In the genomic region with DNA sequence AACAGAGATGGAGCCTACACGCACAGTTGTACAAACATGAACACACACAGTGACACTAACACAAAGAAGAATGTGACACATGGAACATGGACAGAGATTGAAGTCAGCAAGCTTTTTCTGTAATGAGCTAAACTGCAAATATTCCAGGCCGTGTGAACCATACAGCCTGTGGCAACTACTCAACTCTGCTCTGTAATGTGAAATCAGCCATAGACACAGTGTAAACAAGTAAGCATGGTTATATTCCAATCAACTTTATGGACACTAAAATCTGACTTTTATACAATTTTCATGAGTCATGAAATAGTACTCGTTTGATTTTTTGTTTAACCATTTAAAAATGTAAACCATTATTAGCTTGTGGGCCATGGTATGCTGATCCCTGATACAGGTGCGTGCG, we compare ENCODE assay signal across 1 cellular context.
TF ChIP-seq lines count a peak whose summit lies in the region.

No MANE protein-coding gene starts in this region.

TF ChIP-seq in H1, 55 proteins besides CTCF, POLR2A, EP300 and RAD21:
- no peak for TF ChIP-seq CBX8 (IDR thresholded peaks at IDR 0.05; ENCODE audit: borderline replicate concordance, low read depth, low read length)
- TF ChIP-seq RNF2 (IDR thresholded peaks at IDR 0.05; ENCODE audit: borderline replicate concordance, low read depth, low read length, missing control alignments, poor library complexity, severe bottlenecking): no peak
- TF ChIP-seq CBX5 (IDR thresholded peaks at IDR 0.05; ENCODE audit: low read depth, low read length): no peak
- no peak for TF ChIP-seq KDM5A (IDR thresholded peaks at IDR 0.05; ENCODE audit: low read length)
- TF ChIP-seq, protein P1, sequence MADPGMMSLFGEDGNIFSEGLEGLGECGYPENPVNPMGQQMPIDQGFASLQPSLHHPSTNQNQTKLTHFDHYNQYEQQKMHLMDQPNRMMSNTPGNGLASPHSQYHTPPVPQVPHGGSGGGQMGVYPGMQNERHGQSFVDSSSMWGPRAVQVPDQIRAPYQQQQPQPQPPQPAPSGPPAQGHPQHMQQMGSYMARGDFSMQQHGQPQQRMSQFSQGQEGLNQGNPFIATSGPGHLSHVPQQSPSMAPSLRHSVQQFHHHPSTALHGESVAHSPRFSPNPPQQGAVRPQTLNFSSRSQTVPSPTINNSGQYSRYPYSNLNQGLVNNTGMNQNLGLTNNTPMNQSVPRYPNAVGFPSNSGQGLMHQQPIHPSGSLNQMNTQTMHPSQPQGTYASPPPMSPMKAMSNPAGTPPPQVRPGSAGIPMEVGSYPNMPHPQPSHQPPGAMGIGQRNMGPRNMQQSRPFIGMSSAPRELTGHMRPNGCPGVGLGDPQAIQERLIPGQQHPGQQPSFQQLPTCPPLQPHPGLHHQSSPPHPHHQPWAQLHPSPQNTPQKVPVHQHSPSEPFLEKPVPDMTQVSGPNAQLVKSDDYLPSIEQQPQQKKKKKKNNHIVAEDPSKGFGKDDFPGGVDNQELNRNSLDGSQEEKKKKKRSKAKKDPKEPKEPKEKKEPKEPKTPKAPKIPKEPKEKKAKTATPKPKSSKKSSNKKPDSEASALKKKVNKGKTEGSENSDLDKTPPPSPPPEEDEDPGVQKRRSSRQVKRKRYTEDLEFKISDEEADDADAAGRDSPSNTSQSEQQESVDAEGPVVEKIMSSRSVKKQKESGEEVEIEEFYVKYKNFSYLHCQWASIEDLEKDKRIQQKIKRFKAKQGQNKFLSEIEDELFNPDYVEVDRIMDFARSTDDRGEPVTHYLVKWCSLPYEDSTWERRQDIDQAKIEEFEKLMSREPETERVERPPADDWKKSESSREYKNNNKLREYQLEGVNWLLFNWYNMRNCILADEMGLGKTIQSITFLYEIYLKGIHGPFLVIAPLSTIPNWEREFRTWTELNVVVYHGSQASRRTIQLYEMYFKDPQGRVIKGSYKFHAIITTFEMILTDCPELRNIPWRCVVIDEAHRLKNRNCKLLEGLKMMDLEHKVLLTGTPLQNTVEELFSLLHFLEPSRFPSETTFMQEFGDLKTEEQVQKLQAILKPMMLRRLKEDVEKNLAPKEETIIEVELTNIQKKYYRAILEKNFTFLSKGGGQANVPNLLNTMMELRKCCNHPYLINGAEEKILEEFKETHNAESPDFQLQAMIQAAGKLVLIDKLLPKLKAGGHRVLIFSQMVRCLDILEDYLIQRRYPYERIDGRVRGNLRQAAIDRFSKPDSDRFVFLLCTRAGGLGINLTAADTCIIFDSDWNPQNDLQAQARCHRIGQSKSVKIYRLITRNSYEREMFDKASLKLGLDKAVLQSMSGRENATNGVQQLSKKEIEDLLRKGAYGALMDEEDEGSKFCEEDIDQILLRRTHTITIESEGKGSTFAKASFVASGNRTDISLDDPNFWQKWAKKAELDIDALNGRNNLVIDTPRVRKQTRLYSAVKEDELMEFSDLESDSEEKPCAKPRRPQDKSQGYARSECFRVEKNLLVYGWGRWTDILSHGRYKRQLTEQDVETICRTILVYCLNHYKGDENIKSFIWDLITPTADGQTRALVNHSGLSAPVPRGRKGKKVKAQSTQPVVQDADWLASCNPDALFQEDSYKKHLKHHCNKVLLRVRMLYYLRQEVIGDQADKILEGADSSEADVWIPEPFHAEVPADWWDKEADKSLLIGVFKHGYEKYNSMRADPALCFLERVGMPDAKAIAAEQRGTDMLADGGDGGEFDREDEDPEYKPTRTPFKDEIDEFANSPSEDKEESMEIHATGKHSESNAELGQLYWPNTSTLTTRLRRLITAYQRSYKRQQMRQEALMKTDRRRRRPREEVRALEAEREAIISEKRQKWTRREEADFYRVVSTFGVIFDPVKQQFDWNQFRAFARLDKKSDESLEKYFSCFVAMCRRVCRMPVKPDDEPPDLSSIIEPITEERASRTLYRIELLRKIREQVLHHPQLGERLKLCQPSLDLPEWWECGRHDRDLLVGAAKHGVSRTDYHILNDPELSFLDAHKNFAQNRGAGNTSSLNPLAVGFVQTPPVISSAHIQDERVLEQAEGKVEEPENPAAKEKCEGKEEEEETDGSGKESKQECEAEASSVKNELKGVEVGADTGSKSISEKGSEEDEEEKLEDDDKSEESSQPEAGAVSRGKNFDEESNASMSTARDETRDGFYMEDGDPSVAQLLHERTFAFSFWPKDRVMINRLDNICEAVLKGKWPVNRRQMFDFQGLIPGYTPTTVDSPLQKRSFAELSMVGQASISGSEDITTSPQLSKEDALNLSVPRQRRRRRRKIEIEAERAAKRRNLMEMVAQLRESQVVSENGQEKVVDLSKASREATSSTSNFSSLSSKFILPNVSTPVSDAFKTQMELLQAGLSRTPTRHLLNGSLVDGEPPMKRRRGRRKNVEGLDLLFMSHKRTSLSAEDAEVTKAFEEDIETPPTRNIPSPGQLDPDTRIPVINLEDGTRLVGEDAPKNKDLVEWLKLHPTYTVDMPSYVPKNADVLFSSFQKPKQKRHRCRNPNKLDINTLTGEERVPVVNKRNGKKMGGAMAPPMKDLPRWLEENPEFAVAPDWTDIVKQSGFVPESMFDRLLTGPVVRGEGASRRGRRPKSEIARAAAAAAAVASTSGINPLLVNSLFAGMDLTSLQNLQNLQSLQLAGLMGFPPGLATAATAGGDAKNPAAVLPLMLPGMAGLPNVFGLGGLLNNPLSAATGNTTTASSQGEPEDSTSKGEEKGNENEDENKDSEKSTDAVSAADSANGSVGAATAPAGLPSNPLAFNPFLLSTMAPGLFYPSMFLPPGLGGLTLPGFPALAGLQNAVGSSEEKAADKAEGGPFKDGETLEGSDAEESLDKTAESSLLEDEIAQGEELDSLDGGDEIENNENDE (IDR thresholded peaks at IDR 0.05; ENCODE audit: insufficient replicate concordance, low read length): no peak
- TF ChIP-seq HDAC6 (IDR thresholded peaks at IDR 0.05; ENCODE audit: low read depth, low read length): no peak
- no peak for TF ChIP-seq CHD1 (IDR thresholded peaks at IDR 0.05; ENCODE audit: low read depth, low read length)
- no peak for TF ChIP-seq JUN (IDR thresholded peaks at IDR 0.05; ENCODE audit: low read depth, low read length)
- TF ChIP-seq TAF1 (IDR thresholded peaks at IDR 0.05; ENCODE audit: low read depth, low read length): no peak
- no peak for TF ChIP-seq SP2 (IDR thresholded peaks at IDR 0.05; ENCODE audit: low read length)
